Comparison of ENCODE assay signal across 2 cellular contexts in the genomic region with DNA sequence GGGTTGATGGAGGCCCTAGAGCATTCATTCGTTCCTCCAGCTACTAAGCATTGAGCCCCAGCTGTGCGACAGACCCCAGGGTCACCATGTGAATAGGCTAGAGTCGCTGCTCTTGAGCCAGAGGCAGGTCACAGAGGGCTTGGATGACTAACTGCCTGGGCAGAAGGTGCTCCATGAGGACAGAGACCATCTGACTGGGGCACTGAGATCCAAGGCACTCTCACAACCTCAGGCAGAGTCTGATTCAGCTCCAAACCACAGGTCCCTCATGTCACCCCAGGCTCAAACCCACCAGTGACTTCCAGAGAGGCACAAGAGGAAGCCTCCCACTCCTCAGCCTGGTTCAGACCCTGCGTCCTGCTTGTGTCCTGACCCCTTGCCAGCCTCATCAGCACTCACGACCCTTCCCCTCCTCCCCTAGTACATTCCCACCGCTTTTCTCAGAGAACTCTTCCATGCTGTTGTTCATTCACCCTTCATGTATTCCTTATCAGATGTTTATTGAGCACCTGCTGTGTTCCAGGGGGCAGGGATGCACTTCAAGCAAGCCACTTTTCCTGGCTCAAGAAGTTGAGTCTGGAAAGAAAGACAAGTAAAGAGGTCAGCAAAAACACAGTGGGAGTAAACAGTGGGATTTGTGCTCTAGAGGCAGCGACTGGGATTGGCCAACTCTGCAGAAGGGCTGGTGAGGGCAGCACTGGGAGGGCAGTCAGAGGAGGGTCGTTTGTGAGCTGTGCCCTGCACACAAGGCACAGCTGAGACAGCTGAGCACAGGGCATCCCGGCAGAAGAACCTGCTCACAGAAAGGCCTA.
TF ChIP-seq lines count a peak whose summit lies in the region.

No MANE protein-coding gene starts in this region.

TF ChIP-seq in liver, 16 proteins besides CTCF, POLR2A, EP300 and RAD21:
- TF ChIP-seq HNF4A (conservative IDR thresholded peaks at IDR 0.05), result peak in 1 of 2 donors; percentile 5
- TF ChIP-seq, protein P1, sequence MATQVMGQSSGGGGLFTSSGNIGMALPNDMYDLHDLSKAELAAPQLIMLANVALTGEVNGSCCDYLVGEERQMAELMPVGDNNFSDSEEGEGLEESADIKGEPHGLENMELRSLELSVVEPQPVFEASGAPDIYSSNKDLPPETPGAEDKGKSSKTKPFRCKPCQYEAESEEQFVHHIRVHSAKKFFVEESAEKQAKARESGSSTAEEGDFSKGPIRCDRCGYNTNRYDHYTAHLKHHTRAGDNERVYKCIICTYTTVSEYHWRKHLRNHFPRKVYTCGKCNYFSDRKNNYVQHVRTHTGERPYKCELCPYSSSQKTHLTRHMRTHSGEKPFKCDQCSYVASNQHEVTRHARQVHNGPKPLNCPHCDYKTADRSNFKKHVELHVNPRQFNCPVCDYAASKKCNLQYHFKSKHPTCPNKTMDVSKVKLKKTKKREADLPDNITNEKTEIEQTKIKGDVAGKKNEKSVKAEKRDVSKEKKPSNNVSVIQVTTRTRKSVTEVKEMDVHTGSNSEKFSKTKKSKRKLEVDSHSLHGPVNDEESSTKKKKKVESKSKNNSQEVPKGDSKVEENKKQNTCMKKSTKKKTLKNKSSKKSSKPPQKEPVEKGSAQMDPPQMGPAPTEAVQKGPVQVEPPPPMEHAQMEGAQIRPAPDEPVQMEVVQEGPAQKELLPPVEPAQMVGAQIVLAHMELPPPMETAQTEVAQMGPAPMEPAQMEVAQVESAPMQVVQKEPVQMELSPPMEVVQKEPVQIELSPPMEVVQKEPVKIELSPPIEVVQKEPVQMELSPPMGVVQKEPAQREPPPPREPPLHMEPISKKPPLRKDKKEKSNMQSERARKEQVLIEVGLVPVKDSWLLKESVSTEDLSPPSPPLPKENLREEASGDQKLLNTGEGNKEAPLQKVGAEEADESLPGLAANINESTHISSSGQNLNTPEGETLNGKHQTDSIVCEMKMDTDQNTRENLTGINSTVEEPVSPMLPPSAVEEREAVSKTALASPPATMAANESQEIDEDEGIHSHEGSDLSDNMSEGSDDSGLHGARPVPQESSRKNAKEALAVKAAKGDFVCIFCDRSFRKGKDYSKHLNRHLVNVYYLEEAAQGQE (IDR thresholded peaks at IDR 0.05), result no peak
- no peak for TF ChIP-seq FOXA2 (IDR thresholded peaks at IDR 0.05)
- peak in 1 of 2 donors; percentile 4 for TF ChIP-seq RXRA (IDR thresholded peaks at IDR 0.05)

TF ChIP-seq in HepG2, 621 proteins besides CTCF, POLR2A, EP300 and RAD21:
- no peak for TF ChIP-seq MTA1 (CRISPR knock-in tag; IDR thresholded peaks at IDR 0.05; ENCODE audit: borderline replicate concordance)
TF ChIP-seq in HepG2: peak in this region for 0.
